Comparison of ENCODE assay signal across 11 cellular contexts in the genomic region with DNA sequence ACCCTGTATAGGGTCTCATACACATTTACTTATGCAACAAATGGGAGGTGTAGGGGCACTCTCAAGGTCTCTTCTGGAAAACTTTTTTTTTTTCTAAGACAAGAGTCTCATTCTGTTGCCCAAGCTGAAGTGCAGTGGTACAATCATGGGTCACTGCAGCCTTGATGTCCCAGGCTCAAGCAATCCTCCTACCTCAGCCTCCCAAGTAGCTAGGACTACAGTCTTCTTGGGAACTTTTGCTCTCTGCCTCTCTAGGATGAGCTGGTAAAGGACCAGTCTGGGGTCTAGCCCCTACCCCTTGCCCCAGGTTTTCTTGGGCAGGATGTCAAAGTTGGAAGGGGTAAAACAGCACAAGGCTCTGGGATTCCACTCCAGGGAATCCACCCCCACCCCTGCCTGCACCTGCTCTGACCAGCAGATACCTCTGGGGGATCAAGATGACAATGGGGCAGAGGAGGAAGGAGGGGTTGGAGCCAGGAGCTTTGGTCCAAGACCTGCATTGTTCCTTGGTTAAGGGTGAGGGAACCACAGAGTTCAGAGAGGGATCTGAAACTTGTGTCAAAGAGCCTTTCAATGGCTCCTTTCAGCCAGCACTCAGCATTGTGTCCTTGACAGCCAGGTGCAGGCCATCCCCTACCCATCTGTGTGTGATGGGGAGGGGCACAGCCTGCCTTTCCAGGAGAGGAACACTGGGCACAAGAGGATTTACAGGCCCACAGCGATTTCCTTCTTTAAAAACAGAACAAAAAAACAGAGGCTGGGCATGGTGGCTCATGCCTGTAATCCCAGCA. TPM values are rescaled to one million over a fixed set of nuclear protein-coding genes. Genes with fewer than 3 reads are reported as not detected.
DNase-seq lines count a peak whose midpoint lies in the region; ATAC-seq and TF ChIP-seq lines count a peak whose summit lies in the region.
"Had no signal": no experiment of that assay in that cellular context is flagged by ENCODE, and none has a peak within 500 bp of the region (broad histone marks: within the 10 kb centered on the region; RNA-seq: fewer than 3 reads in every experiment).

No MANE protein-coding gene starts in this region.

- peaks cover 77% of the 10 kb centered on the region for H3K4me1 Mint-ChIP-seq in activated CD4-positive, alpha-beta T cell treated with anti-CD3 and anti-CD28 coated beads, Interleukin-2, amount 10 ng/mL, durations not matched to agents 7 days and 5 days
- peaks cover 68 to 79% of the 10 kb centered on the region in 2 donors for H3K4me1 Mint-ChIP-seq in effector memory CD8-positive, alpha-beta T cell (ENCODE audit: low read depth in 2 of 2)

- POLR2A ChIA-PET in activated CD4-positive, alpha-beta T cell treated with anti-CD3 and anti-CD28 coated beads, Interleukin-2, amount 10 ng/mL, durations not matched to agents 7 days and 5 days (lab: Charles Lee) = interaction anchor here (0.7 kb wide), 1 partner anchor 18 kb away, joined by 4 read pairs; no protein-coding TSS in a partner anchor

- 0 to 42% (median 25%) methylated on average over 1 of the region's 1 CpG; no CpG with 5 or more reads in 1 of the 5 donors for WGBS in stomach, 5 donors

- no peak for DNase-seq in activated CD4-positive, alpha-beta T cell treated with anti-CD3 and anti-CD28 coated beads, Interleukin-2, amount 10 ng/mL, durations not matched to agents 7 days and 5 days
- DNase-seq in activated CD4-positive, alpha-beta T cell treated with anti-CD3 and anti-CD28 coated beads for 4 hours = no peak
- peak; percentile 26 for DNase-seq in NCI-H510A (lab: John Stamatoyannopoulos, UW)
- DNase-seq in effector memory CD8-positive, alpha-beta T cell = no peak
- DNase-seq in stomach = no peak
- no peak for DNase-seq in nucleus accumbens (lab: John Stamatoyannopoulos, UW)
- DNase-seq: AML-193, NCI-H446 had no signal

- no peaks in the 10 kb centered on the region for H3K9me3 ChIP-seq in stomach

- no peak for TF ChIP-seq POLR2A in stomach (IDR thresholded peaks at IDR 0.05)

- TF ChIP-seq CTCF in stomach (IDR thresholded peaks at IDR 0.05) = no peak

- intact Hi-C loops in stomach (cut with DNase I; ENCODE audit: low total_unique reads) = no loop called here

- no peaks in the 10 kb centered on the region for H3K9me3 Mint-ChIP-seq in activated CD4-positive, alpha-beta T cell treated with anti-CD3 and anti-CD28 coated beads, Interleukin-2, amount 10 ng/mL, durations not matched to agents 7 days and 5 days
- H3K9me3 Mint-ChIP-seq in effector memory CD8-positive, alpha-beta T cell = no peaks in the 10 kb centered on the region
- H3K9me3 Mint-ChIP-seq: neural crest cell had no signal

- H3K27ac Mint-ChIP-seq in activated CD4-positive, alpha-beta T cell treated with anti-CD3 and anti-CD28 coated beads, Interleukin-2, amount 10 ng/mL, durations not matched to agents 7 days and 5 days = peak overlapping the region; percentile 64
- peak overlapping the region; percentile 98 for H3K27ac Mint-ChIP-seq in effector memory CD8-positive, alpha-beta T cell

- H3K36me3 ChIP-seq in stomach = peaks cover 1 to 5% (median 3%) of the 10 kb centered on the region in 4 donors

- H3K27ac ChIP-seq in stomach = peak overlapping the region in 4 of 5 donors; percentile 51 to 100 (median 87)

- H3K4me1 ChIP-seq in stomach = peaks cover 94 to 100% (median 99%) of the 10 kb centered on the region in 4 donors

- CTCF ChIA-PET in activated CD4-positive, alpha-beta T cell treated with anti-CD3 and anti-CD28 coated beads, Interleukin-2, amount 10 ng/mL, durations not matched to agents 7 days and 5 days (lab: Charles Lee) = interaction anchor here (0.6 to 2.8 kb wide), 7 partner anchors 11 to 76 kb away, joined by 3 to 10 read pairs (median 4); no protein-coding TSS in a partner anchor

- no peak for TF ChIP-seq EP300 in stomach (IDR thresholded peaks at IDR 0.05)

- no peak overlapping the region for H3K4me3 Mint-ChIP-seq in activated CD4-positive, alpha-beta T cell treated with anti-CD3 and anti-CD28 coated beads, Interleukin-2, amount 10 ng/mL, durations not matched to agents 7 days and 5 days
- peak overlapping the region; percentile 61 to 81 for H3K4me3 Mint-ChIP-seq in effector memory CD8-positive, alpha-beta T cell
- H3K4me3 Mint-ChIP-seq: neural crest cell had no signal

- H3K4me3 ChIP-seq in stomach = peak overlapping the region in 1 of 4 donors; percentile 80

- H3K27me3 ChIP-seq in stomach = no peaks in the 10 kb centered on the region

- H3K27me3 Mint-ChIP-seq in activated CD4-positive, alpha-beta T cell treated with anti-CD3 and anti-CD28 coated beads, Interleukin-2, amount 10 ng/mL, durations not matched to agents 7 days and 5 days = no peaks in the 10 kb centered on the region
- no peaks in the 10 kb centered on the region for H3K27me3 Mint-ChIP-seq in effector memory CD8-positive, alpha-beta T cell

- H3K36me3 Mint-ChIP-seq in activated CD4-positive, alpha-beta T cell treated with anti-CD3 and anti-CD28 coated beads, Interleukin-2, amount 10 ng/mL, durations not matched to agents 7 days and 5 days (ENCODE audit: low read depth) = peaks cover 3% of the 10 kb centered on the region
- H3K36me3 Mint-ChIP-seq in effector memory CD8-positive, alpha-beta T cell (ENCODE audit: insufficient read depth) = peaks cover 25% of the 10 kb centered on the region

- no peak for ATAC-seq in effector memory CD8-positive, alpha-beta T cell (replicated peaks)
- ATAC-seq in GM19395 (IDR thresholded peaks at IDR 0.05; ENCODE audit: unreplicated experiment) (no peak), HG03025 (IDR thresholded peaks at IDR 0.05; ENCODE audit: low FRiP score, unreplicated experiment) (no peak)

RNA-seq across cellular contexts. Expression of gene CTDSP2, which starts 12.2 kb away (rescaled TPM):
- 100 to 1,000 TPM; 144 to 156 TPM for total RNA-seq in activated CD4-positive, alpha-beta T cell treated with anti-CD3 and anti-CD28 coated beads, Interleukin-2, amount 10 ng/mL, durations not matched to agents 7 days and 5 days
- total RNA-seq in stomach = 100 to 1,000 TPM in 2 of 5 donors, 10 to 100 TPM in 3; 64.6 to 152 (median 82.4) TPM
- 10 to 100 TPM; 28.4 to 67.4 (median 65.4) TPM for polyA plus RNA-seq in stomach

RNA-seq across cellular contexts. Expression of gene AVIL, which starts 15.7 kb away (rescaled TPM):
- 1 to 10 TPM; 3.5 to 3.6 TPM for total RNA-seq in activated CD4-positive, alpha-beta T cell treated with anti-CD3 and anti-CD28 coated beads, Interleukin-2, amount 10 ng/mL, durations not matched to agents 7 days and 5 days
- 1 to 10 TPM in 4 of 5 donors, under 1 TPM in 1; 0.45 to 5.8 (median 4.1) TPM for total RNA-seq in stomach
- 1 to 10 TPM; 1.5 to 5.9 (median 2.3) TPM for polyA plus RNA-seq in stomach

RNA-seq across cellular contexts. Expression of gene TSFM, which starts 51.7 kb away (rescaled TPM):
- 10 to 100 TPM; 23.6 to 29.7 TPM for total RNA-seq in activated CD4-positive, alpha-beta T cell treated with anti-CD3 and anti-CD28 coated beads, Interleukin-2, amount 10 ng/mL, durations not matched to agents 7 days and 5 days
- total RNA-seq in stomach = 10 to 100 TPM in 2 of 5 donors, 1 to 10 TPM in 3; 2.3 to 13.8 (median 8.0) TPM
- polyA plus RNA-seq in stomach = 10 to 100 TPM; 32.0 to 39.3 (median 37.0) TPM
